ENCODE assay signal across 1 cellular context in genomic region chr2:688504-689076, GRCh38.
TF ChIP-seq lines count a peak whose summit lies in the region.

No MANE protein-coding gene starts in this region.

TF ChIP-seq in GM12878, 131 proteins besides CTCF, POLR2A, EP300 and RAD21 (continued from another document):
- no peak for TF ChIP-seq KAT2A (conservative IDR thresholded peaks at IDR 0.05; ENCODE audit: control insufficient read depth, low read depth, low read length)
- no peak for TF ChIP-seq TCF12 (IDR thresholded peaks at IDR 0.05; ENCODE audit: low read depth, low read length)
- TF ChIP-seq BCL3 (IDR thresholded peaks at IDR 0.05; ENCODE audit: borderline replicate concordance, insufficient read depth, low read depth, low read length, poor library complexity, severe bottlenecking), result no peak
- no peak for TF ChIP-seq NFIC (IDR thresholded peaks at IDR 0.05; ENCODE audit: low read depth, low read length)
TF ChIP-seq in GM12878: peak in this region for 1.
